ENCODE assay signal across 13 cellular contexts in the genomic region with DNA sequence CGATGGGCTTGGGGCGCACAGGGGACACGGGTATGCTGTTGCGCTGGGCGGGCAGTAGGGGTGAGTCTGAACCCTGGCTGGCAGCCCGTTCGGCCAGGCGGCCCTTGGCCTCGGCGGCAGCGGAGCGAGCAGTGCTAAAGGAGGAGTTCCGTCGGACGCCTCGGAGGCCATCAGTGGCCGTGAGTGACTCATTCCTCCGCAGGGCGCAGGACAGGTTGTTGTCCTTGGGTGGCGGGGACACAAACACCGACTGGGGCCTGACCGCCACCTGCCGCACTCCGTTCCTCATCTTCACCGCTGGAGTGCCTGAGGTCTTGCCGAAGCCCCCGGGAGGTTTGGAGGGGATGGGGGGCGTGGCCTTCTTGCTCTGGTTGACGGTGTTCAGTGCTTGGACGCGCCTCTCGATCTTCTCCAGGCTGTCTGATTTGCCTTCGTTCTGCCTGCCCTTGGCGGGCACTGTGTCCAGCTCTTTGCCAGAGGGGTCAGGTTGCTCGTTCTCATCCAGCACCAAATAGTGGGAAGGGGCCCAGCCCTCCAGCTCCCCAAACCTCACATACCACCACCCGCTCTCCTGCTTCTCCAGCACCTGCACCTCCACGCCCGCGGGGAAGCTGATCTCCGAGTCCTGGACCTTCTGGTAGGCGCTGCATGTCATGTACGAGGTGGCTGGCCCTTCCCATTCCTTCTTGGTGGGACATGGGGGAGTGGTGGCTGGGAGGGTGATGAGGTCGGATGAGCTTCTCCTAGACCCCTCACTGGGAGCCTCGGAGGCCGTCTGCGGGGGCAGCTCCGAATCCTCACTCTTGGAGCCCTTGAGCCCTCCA.
DNase-seq lines count a peak whose midpoint lies in the region; ATAC-seq and TF ChIP-seq lines count a peak whose summit lies in the region.
"Had no signal": no experiment of that assay in that cellular context is flagged by ENCODE, and none has a peak within 500 bp of the region (broad histone marks: within the 10 kb centered on the region; RNA-seq: fewer than 3 reads in every experiment).

No MANE protein-coding gene starts in this region.

- H3K79me1 ChIP-seq in trophoblast cell (ENCODE audit: low read length) = no peaks in the 10 kb centered on the region

- no CpG with 5 or more reads among the region's 47 CpGs for WGBS in trophoblast cell (ENCODE audit: extremely low coverage, insufficient coverage, insufficient read length)

- H3K27ac ChIP-seq in trophoblast cell (ENCODE audit: low read depth, low read length) = no peak overlapping the region
- H3K27ac ChIP-seq in colonic mucosa = no peak overlapping the region
- H3K27ac ChIP-seq: BLaER1 treated with 17β-estradiol and CSF1 and Interleukin-3, amounts not matched to agents 10 nM and 100 nM had no signal

- no peaks in the 10 kb centered on the region for H3K36me3 Mint-ChIP-seq in effector memory CD8-positive, alpha-beta T cell (ENCODE audit: insufficient read depth)

- H3K27ac Mint-ChIP-seq in effector memory CD8-positive, alpha-beta T cell = peak overlapping the region; percentile 31 to 42

- no peak overlapping the region for H2BK12ac ChIP-seq in trophoblast cell (ENCODE audit: low read length)

- no peaks in the 10 kb centered on the region for H3K79me2 ChIP-seq in trophoblast cell (ENCODE audit: control insufficient read depth, insufficient read depth, low read length, poor library complexity)

- no peak overlapping the region for H3K4ac ChIP-seq in trophoblast cell (ENCODE audit: low read depth, low read length)

- peak; percentile 37 for DNase-seq in Right ventricle myocardium superior
- no peak for DNase-seq in left ventricle myocardium superior
- DNase-seq in H7 = peak; percentile 59
- no peak for DNase-seq in effector memory CD8-positive, alpha-beta T cell
- DNase-seq in trophoblast cell = peak; percentile 36 to 58
- DNase-seq in NOMO-1 treated with dmso at 0.1 percent for 144 hours (lab: John Stamatoyannopoulos, UW; ENCODE audit: unreplicated experiment) = no peak
- DNase-seq in colonic mucosa = no peak
- no peak for DNase-seq in NCI-H526 (lab: John Stamatoyannopoulos, UW)
- DNase-seq: 8988T; ACHN; CD4-positive, CD25-positive, alpha-beta regulatory T cell; GF-D8 had no signal

- no peak overlapping the region for H4K8ac ChIP-seq in trophoblast cell (ENCODE audit: low read depth, low read length)

- no peak overlapping the region for H2BK120ac ChIP-seq in trophoblast cell (ENCODE audit: insufficient read depth, low read length, poor library complexity)

- no peak overlapping the region for H4K12ac ChIP-seq in trophoblast cell (ENCODE audit: low read depth, low read length)

- no peak overlapping the region for H2BK5ac ChIP-seq in trophoblast cell (ENCODE audit: low read depth, low read length, poor library complexity)

- H3K4me3 Mint-ChIP-seq in effector memory CD8-positive, alpha-beta T cell = no peak overlapping the region
- H3K4me3 Mint-ChIP-seq: CD4-positive, CD25-positive, alpha-beta regulatory T cell had no signal

- no peak overlapping the region for H4K91ac ChIP-seq in trophoblast cell (ENCODE audit: low read depth, low read length)

- H3K4me1 Mint-ChIP-seq in effector memory CD8-positive, alpha-beta T cell (ENCODE audit: low read depth in 2 of 2) = no peaks in the 10 kb centered on the region
- H3K4me1 Mint-ChIP-seq: CD4-positive, CD25-positive, alpha-beta regulatory T cell had no signal

- H3K9me3 ChIP-seq in trophoblast cell (ENCODE audit: insufficient read depth, low read depth, low read length) = peaks cover 6% of the 10 kb centered on the region
- H3K9me3 ChIP-seq in colonic mucosa = no peaks in the 10 kb centered on the region

- no peaks in the 10 kb centered on the region for H3K4me1 ChIP-seq in trophoblast cell (ENCODE audit: control insufficient read depth in 1 of 2, insufficient read depth in 2 of 2, low read length in 2 of 2)
- H3K4me1 ChIP-seq in colonic mucosa = no peaks in the 10 kb centered on the region

- H3K14ac ChIP-seq in trophoblast cell (ENCODE audit: low read length) = no peak overlapping the region

- no peaks in the 10 kb centered on the region for H3K9me3 Mint-ChIP-seq in effector memory CD8-positive, alpha-beta T cell
- H3K9me3 Mint-ChIP-seq: CD4-positive, CD25-positive, alpha-beta regulatory T cell had no signal

- no peaks in the 10 kb centered on the region; the same call in none of the 2 replicates for H3K36me3 ChIP-seq in H7 (replicated peaks; ENCODE audit: control insufficient read depth, insufficient read depth, low read length)
- peaks cover 20 to 28% of the 10 kb centered on the region in 2 experiments for H3K36me3 ChIP-seq in trophoblast cell (ENCODE audit: control insufficient read depth in 1 of 2, insufficient read depth in 2 of 2, low read length in 2 of 2)
- no peaks in the 10 kb centered on the region for H3K36me3 ChIP-seq in colonic mucosa

- H3K9ac ChIP-seq in trophoblast cell (ENCODE audit: low read length) = no peak overlapping the region
- H3K9ac ChIP-seq in colonic mucosa (ENCODE audit: low read depth in 2 of 2, low read length in 2 of 2) = no peak overlapping the region
- H3K9ac ChIP-seq: BLaER1 treated with 17β-estradiol and CSF1 and Interleukin-3, amounts not matched to agents 10 nM and 100 nM had no signal

- H3K18ac ChIP-seq in trophoblast cell (ENCODE audit: low read length) = no peak overlapping the region

- H3K4me2 ChIP-seq in trophoblast cell (ENCODE audit: low read length) = no peak overlapping the region
- H3K4me2 ChIP-seq: BLaER1 treated with 17β-estradiol and CSF1 and Interleukin-3, amounts not matched to agents 10 nM and 100 nM had no signal

- ATAC-seq in Right ventricle myocardium superior (ENCODE audit: poor library complexity) = no peak
- no peak for ATAC-seq in left ventricle myocardium superior
- ATAC-seq in effector memory CD8-positive, alpha-beta T cell (replicated peaks) = no peak

- intact Hi-C loops in Right ventricle myocardium superior (cut with DNase I) (loop anchor here (5.0 kb wide), 1 partner anchor 85 kb away; no protein-coding TSS in a partner anchor), left ventricle myocardium superior (cut with micrococcal nuclease) (loop anchor here (5.0 kb wide), 1 partner anchor 75 kb away; no protein-coding TSS in a partner anchor), colonic mucosa (cut with DNase I) (no loop called here)

- H3K4me3 ChIP-seq in H7 (ENCODE audit: insufficient read depth, low read depth, low read length) (no peak overlapping the region), trophoblast cell (ENCODE audit: low read depth, low read length) (no peak overlapping the region), colonic mucosa (no peak overlapping the region)
- H3K4me3 ChIP-seq: BLaER1 treated with 17β-estradiol and CSF1 and Interleukin-3, amounts not matched to agents 10 nM and 100 nM had no signal

- no peaks in the 10 kb centered on the region for H3K27me3 Mint-ChIP-seq in effector memory CD8-positive, alpha-beta T cell
- H3K27me3 Mint-ChIP-seq: CD4-positive, CD25-positive, alpha-beta regulatory T cell had no signal

- no peak overlapping the region for H2AFZ ChIP-seq in trophoblast cell (ENCODE audit: insufficient read depth, low read length, poor library complexity)

- H2AK5ac ChIP-seq in trophoblast cell (ENCODE audit: low read length) = no peak overlapping the region

- TF ChIP-seq CTCF in colonic mucosa (IDR thresholded peaks at IDR 0.05) = no peak

- no peak overlapping the region for H3K23ac ChIP-seq in trophoblast cell (ENCODE audit: low read length)

- H3K27me3 ChIP-seq in H7 (ENCODE audit: control insufficient read depth, insufficient read depth, low read length) (no peaks in the 10 kb centered on the region), trophoblast cell (ENCODE audit: insufficient read depth, low read length) (no peaks in the 10 kb centered on the region), colonic mucosa (no peaks in the 10 kb centered on the region)
- H3K27me3 ChIP-seq: BLaER1 treated with 17β-estradiol and CSF1 and Interleukin-3, amounts not matched to agents 10 nM and 100 nM had no signal

Comparison
In these comparisons a context has a peak if more than half of its experiments do, and no peak if none do; other contexts are left out.
1. DNase-seq: peak in Right ventricle myocardium superior (single experiment), H7 (single experiment) and trophoblast cell (2 of 2); none in left ventricle myocardium superior (single experiment), effector memory CD8-positive, alpha-beta T cell (0 of 3), NOMO-1 treated with dmso at 0.1 percent for 144 hours (single experiment), colonic mucosa (single experiment) and NCI-H526 (0 of 2).